Comparison of ENCODE assay signal across 1 cellular context in genomic region chr1:43789604-43790288, GRCh38.
TF ChIP-seq lines count a peak whose summit lies in the region.

No MANE protein-coding gene starts in this region.

TF ChIP-seq in K562, 482 proteins besides CTCF, POLR2A, EP300 and RAD21:
- no peak for TF ChIP-seq CHD1 (IDR thresholded peaks at IDR 0.05; ENCODE audit: low read length)
- TF ChIP-seq ZC3H11A (IDR thresholded peaks at IDR 0.05; ENCODE audit: low read depth, low read length) = no peak
- 0 out of 2 replicates have a peak, but pooled peaks have one; percentile 4 for TF ChIP-seq PHF8 (IDR thresholded peaks at IDR 0.05; ENCODE audit: borderline replicate concordance, low read length)
